In the genomic region with DNA sequence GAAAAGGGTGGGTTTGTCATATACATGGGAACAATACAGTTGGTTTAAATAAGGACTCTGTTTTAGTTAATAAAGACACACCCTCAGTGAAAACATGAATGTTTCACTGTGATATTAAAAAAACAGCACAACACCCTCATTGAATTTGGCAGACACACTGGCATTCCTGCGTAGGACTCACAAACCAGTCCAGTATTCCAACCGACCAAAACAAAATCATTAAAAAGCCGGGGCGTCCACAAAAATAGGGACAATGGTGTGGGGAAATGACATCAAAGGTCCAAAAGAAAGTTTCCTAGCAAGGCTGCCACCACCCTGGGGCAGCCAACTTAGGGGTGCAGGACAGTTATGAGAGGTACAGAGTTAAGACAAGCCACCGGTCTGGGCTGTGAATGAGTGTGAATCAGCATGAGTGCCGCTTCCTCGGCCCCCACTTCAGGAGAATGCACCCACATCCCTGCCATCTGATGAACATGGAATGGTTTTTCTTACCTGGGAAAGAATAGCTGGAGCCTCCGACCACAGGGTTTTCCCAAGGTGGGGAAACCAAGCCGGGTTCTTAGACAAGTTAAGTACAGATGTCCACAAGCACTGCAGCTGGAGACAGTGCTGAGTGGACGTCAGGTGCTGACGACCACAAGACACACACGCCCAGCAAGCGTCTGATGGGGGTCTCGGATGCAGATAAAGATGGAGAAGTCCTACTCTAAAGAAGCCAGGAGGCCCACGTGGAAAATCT, we compare ENCODE assay signal across 11 cellular contexts.
DNase-seq lines count a peak whose midpoint lies in the region; ATAC-seq, FAIRE-seq and TF ChIP-seq lines count a peak whose summit lies in the region.
"Had no signal": no experiment of that assay in that cellular context is flagged by ENCODE, and none has a peak within 500 bp of the region (broad histone marks: within the 10 kb centered on the region; RNA-seq: fewer than 3 reads in every experiment).

No MANE protein-coding gene starts in this region.

- H3K36me3 ChIP-seq in esophagus squamous epithelium (peaks cover 10 to 78% (median 14%) of the 10 kb centered on the region in 3 donors), thyroid gland (peaks cover 15 to 17% of the 10 kb centered on the region in 2 donors)
- peaks cover 0 to 48% (median 0%) of the 10 kb centered on the region in 3 experiments for H3K36me3 ChIP-seq in naive thymus-derived CD4-positive, alpha-beta T cell (ENCODE audit: control insufficient read depth in 2 of 3, insufficient read depth in 3 of 3, low read length in 3 of 3)

- peak overlapping the region; percentile 32 to 92 (median 77) for H3K27ac Mint-ChIP-seq in naive thymus-derived CD4-positive, alpha-beta T cell

- no peaks in the 10 kb centered on the region for H3K27me3 ChIP-seq in esophagus squamous epithelium
- H3K27me3 ChIP-seq in naive thymus-derived CD4-positive, alpha-beta T cell (ENCODE audit: control insufficient read depth in 2 of 2, insufficient read depth in 2 of 2, low read length in 2 of 2), result no peaks in the 10 kb centered on the region
- no peaks in the 10 kb centered on the region for H3K27me3 ChIP-seq in thyroid gland
- H3K27me3 ChIP-seq: cardiac muscle cell, right lobe of liver had no signal

- H3K36me3 Mint-ChIP-seq in naive thymus-derived CD4-positive, alpha-beta T cell, result peaks cover 0 to 33% (median 14%) of the 10 kb centered on the region in 5 donors

- TF ChIP-seq POLR2A in esophagus squamous epithelium (IDR thresholded peaks at IDR 0.05), result no peak
- TF ChIP-seq POLR2A in thyroid gland (IDR thresholded peaks at IDR 0.05), result no peak
- TF ChIP-seq POLR2A in H54 (IDR thresholded peaks at IDR 0.05; ENCODE audit: low read depth, low read length), result no peak

- in situ Hi-C loops in SK-MEL-5 (cut with HindIII; ENCODE audit: low pct_unique_long_range_greater_than_20kb, low sequenced_read_pairs), result no loop called here

- CTCF ChIA-PET in naive thymus-derived CD4-positive, alpha-beta T cell (lab: Charles Lee), result interaction anchor here (1.2 kb wide), 1 partner anchor 20 kb away, joined by 4 read pairs; no protein-coding TSS in a partner anchor

- no peaks in the 10 kb centered on the region for H3K9me3 ChIP-seq in esophagus squamous epithelium
- H3K9me3 ChIP-seq in naive thymus-derived CD4-positive, alpha-beta T cell (ENCODE audit: control insufficient read depth in 2 of 3, low read length in 3 of 3), result no peaks in the 10 kb centered on the region
- no peaks in the 10 kb centered on the region for H3K9me3 ChIP-seq in thyroid gland
- H3K9me3 ChIP-seq: right lobe of liver had no signal

- H3K4me3 Mint-ChIP-seq in naive thymus-derived CD4-positive, alpha-beta T cell, result peak overlapping the region in 1 of 10 donors; percentile 12

- H3K4me3 ChIP-seq in esophagus squamous epithelium, result no peak overlapping the region
- H3K4me3 ChIP-seq in naive thymus-derived CD4-positive, alpha-beta T cell (ENCODE audit: low read length), result no peak overlapping the region
- no peak overlapping the region for H3K4me3 ChIP-seq in thyroid gland (replicated peaks in 1 of 3)
- H3K4me3 ChIP-seq: cardiac muscle cell, right lobe of liver had no signal

- peak overlapping the region; percentile 42 to 76 (median 69) for H3K27ac ChIP-seq in esophagus squamous epithelium
- peak overlapping the region; percentile 51 for H3K27ac ChIP-seq in naive thymus-derived CD4-positive, alpha-beta T cell (ENCODE audit: low read depth, low read length)
- peak overlapping the region; percentile 71 to 94 (median 80) for H3K27ac ChIP-seq in thyroid gland
- H3K27ac ChIP-seq: cardiac muscle cell, right lobe of liver, WERI-Rb-1 had no signal

- peaks cover 5 to 37% (median 25%) of the 10 kb centered on the region in 7 donors for H3K4me1 Mint-ChIP-seq in naive thymus-derived CD4-positive, alpha-beta T cell

- POLR2A ChIA-PET in naive thymus-derived CD4-positive, alpha-beta T cell (lab: Charles Lee), result no interaction called here

- intact Hi-C loops in esophagus squamous epithelium (cut with DNase I), result no loop called here
- intact Hi-C loops in naive thymus-derived CD4-positive, alpha-beta T cell (cut with micrococcal nuclease), result no loop called here
- intact Hi-C loops in thyroid gland (cut with DNase I), result no loop called here

- no peak for ATAC-seq in naive thymus-derived CD4-positive, alpha-beta T cell
- ATAC-seq in GM21367 (IDR thresholded peaks at IDR 0.05; ENCODE audit: unreplicated experiment), result no peak
- ATAC-seq: right lobe of liver had no signal

- H3K27me3 Mint-ChIP-seq in naive thymus-derived CD4-positive, alpha-beta T cell, result no peaks in the 10 kb centered on the region

- no peaks in the 10 kb centered on the region for H3K9me3 Mint-ChIP-seq in naive thymus-derived CD4-positive, alpha-beta T cell

- TF ChIP-seq CTCF in esophagus squamous epithelium (IDR thresholded peaks at IDR 0.05) (no peak), thyroid gland (IDR thresholded peaks at IDR 0.05) (no peak)

- 64 to 73% methylated on average over 12 to 15 of the region's 15 CpGs for WGBS in esophagus squamous epithelium, 2 donors
- 63 to 68% methylated on average over 15 of the region's 15 CpGs for WGBS in thyroid gland, 2 donors

- H3K4me1 ChIP-seq in esophagus squamous epithelium (peaks cover 0 to 21% (median 3%) of the 10 kb centered on the region in 3 donors), thyroid gland (peaks cover 29 to 49% of the 10 kb centered on the region in 2 donors)
- H3K4me1 ChIP-seq in naive thymus-derived CD4-positive, alpha-beta T cell (ENCODE audit: control insufficient read depth in 2 of 2, insufficient read depth in 2 of 2, low read length in 2 of 2), result peaks cover 0 to 17% of the 10 kb centered on the region in 2 donors
- H3K4me1 ChIP-seq: right lobe of liver had no signal

- FAIRE-seq in H54 (lab: Jason Lieb, UNC), result no peak

- DNase-seq in SK-MEL-5 (ENCODE audit: low read depth, low spot score) (peak; percentile 48), esophagus squamous epithelium (lab: John Stamatoyannopoulos, UW) (no peak), thyroid gland (peak; percentile 41 to 61), DMS114 treated with DMSO at 0.1 percent for 48 hours (lab: John Stamatoyannopoulos, UW; ENCODE audit: unreplicated experiment) (no peak), H54 (ENCODE audit: insufficient read length, low spot score) (no peak), NCI-H524 treated with DMSO at 0.1 percent for 48 hours (lab: John Stamatoyannopoulos, UW) (no peak)
- no peak for DNase-seq in naive thymus-derived CD4-positive, alpha-beta T cell
- DNase-seq: WERI-Rb-1 had no signal

Comparison
In these comparisons a context has a peak if more than half of its experiments do, and no peak if none do; other contexts are left out.
1. DNase-seq: peak in SK-MEL-5 (single experiment) and thyroid gland (2 of 2); none in esophagus squamous epithelium (single experiment), naive thymus-derived CD4-positive, alpha-beta T cell (0 of 9), DMS114 treated with DMSO at 0.1 percent for 48 hours (single experiment), H54 (single experiment) and NCI-H524 treated with DMSO at 0.1 percent for 48 hours (single experiment).
2. Peak in every context shown above with its lines, with median percentiles within 50 percentile points of each other: H3K27ac ChIP-seq.